In the genomic region with DNA sequence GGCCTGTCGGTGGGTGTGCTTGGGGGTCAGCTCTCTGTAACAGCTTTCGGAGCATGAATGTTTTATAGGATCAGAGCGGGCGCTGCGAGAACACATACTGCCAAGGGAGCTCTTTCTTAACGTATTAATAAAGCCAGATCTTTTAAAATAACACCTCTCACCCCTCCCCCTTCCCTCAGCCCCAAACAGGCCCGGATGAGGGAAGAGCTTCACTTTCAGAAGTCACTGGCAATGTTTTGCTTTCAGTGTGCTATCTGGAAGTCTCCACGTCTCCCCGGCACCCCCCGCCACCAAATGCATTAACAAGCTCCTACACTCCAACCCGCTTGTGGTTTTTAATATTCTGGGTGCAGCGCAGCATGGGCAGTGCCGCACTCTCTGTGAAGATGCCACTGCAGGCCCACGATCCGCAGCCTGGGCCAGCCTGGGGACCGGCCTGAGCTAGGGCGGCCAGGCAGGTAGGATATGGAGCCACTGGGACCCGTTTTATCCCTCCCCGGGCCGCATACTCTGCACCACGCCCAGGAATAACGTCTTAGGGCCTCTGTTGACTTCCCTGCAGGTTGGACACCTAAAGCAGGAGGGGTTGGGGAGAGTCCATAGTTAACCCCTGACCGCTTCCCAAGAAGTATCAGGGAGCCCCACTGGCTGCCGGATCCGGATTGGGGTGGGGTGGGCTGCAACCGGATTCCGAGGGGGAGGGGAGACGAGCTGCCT, we compare ENCODE assay signal across 20 cellular contexts. TPM values are rescaled to one million over a fixed set of nuclear protein-coding genes. Genes with fewer than 3 reads are reported as not detected.
DNase-seq lines count a peak whose midpoint lies in the region; ATAC-seq, FAIRE-seq and TF ChIP-seq lines count a peak whose summit lies in the region.
"Had no signal": no experiment of that assay in that cellular context is flagged by ENCODE, and none has a peak within 500 bp of the region (broad histone marks: within the 10 kb centered on the region; RNA-seq: fewer than 3 reads in every experiment).

No MANE protein-coding gene starts in this region.

- TF ChIP-seq POLR2A in GM12892 (IDR thresholded peaks at IDR 0.05; ENCODE audit: low read depth, low read length): no peak

- H3K4me3 Mint-ChIP-seq in GM23338 (peak overlapping the region; percentile 65), nephron (peak overlapping the region; percentile 60 to 75 (median 67))

- 0 out of 2 replicates have a peak overlapping the region, but pooled peaks have one; percentile 43 for H2AFZ ChIP-seq in GM23338
- H2AFZ ChIP-seq: hepatocyte had no signal

- H3K27me3 Mint-ChIP-seq in GM23338 (ENCODE audit: insufficient read depth, low read depth, poor library complexity) (peaks cover 15% of the 10 kb centered on the region), nephron (ENCODE audit: low read depth) (peaks cover 55% of the 10 kb centered on the region)

- peaks cover 64% of the 10 kb centered on the region for H3K4me1 ChIP-seq in GM23338 (ENCODE audit: insufficient read depth)
- H3K4me1 ChIP-seq: BLaER1 had no signal

- peaks cover 54% of the 10 kb centered on the region for H4K20me1 ChIP-seq in GM23338 (replicated peaks; ENCODE audit: insufficient read depth)

- H3F3A ChIP-seq in GM23338 (replicated peaks; ENCODE audit: low read depth): peaks cover 41% of the 10 kb centered on the region

- TF ChIP-seq CTCF in GM23338 (conservative IDR thresholded peaks at IDR 0.05; ENCODE audit: low read depth in 2 of 2): no peak
- TF ChIP-seq CTCF in nephron (IDR thresholded peaks at IDR 0.05; ENCODE audit: unreplicated experiment in 3 of 3): no peak

- H3K27ac Mint-ChIP-seq in GM23338 (no peak overlapping the region), nephron (peak overlapping the region; percentile 79 to 96 (median 90))

- peaks cover 100% of the 10 kb centered on the region for H3K27me3 ChIP-seq in GM23338 (ENCODE audit: insufficient read depth)
- H3K27me3 ChIP-seq: uterus had no signal

- H3K4me1 Mint-ChIP-seq in GM23338 (peaks cover 29% of the 10 kb centered on the region), nephron (peaks cover 50% of the 10 kb centered on the region)

- no peaks in the 10 kb centered on the region; the same call in 1 of the 2 replicates for H3K36me3 ChIP-seq in GM23338 (ENCODE audit: insufficient read depth)
- H3K36me3 ChIP-seq: BLaER1, uterus had no signal

- peak overlapping the region; percentile 81 for H3K4me2 ChIP-seq in GM23338
- H3K4me2 ChIP-seq: BLaER1, hepatocyte, KMS-11 had no signal

- H3K9me2 ChIP-seq in GM23338 (ENCODE audit: insufficient read depth): no peaks in the 10 kb centered on the region

- H3K27ac ChIP-seq in GM23338 (ENCODE audit: low read depth) (no peak overlapping the region), cingulate gyrus (ENCODE audit: low read depth, low read length) (peak overlapping the region; percentile 14)
- H3K27ac ChIP-seq: BLaER1, hepatocyte, KMS-11, RWPE1, uterus had no signal

- DNase-seq in AG08396 (ENCODE audit: low spot score) (peak; percentile 7), GM23338 (ENCODE audit: low spot score) (peak; percentile 43), NCI-H2227 treated with DMSO at 0.1 percent for 48 hours (lab: John Stamatoyannopoulos, UW) (no peak), NCI-H187 (lab: John Stamatoyannopoulos, UW) (no peak), GM12892 (ENCODE audit: insufficient read length) (no peak)
- DNase-seq: activated CD4-positive, alpha-beta T cell treated with anti-CD3 and anti-CD28 coated beads for 48 hours; activated gamma-delta T cell treated with Interleukin-2 at 50 U/mL for 16 hours; central memory CD4-positive, alpha-beta T cell; mammary epithelial cell; NCI-H774; uterus had no signal

- no peaks in the 10 kb centered on the region for H3K79me2 ChIP-seq in GM23338 (replicated peaks; ENCODE audit: insufficient read depth)
- H3K79me2 ChIP-seq: hepatocyte had no signal

- no peaks in the 10 kb centered on the region; the same call in 2 of the 3 replicates for H3K9me3 Mint-ChIP-seq in GM23338
- no peaks in the 10 kb centered on the region for H3K9me3 Mint-ChIP-seq in nephron

- H3K4me3 ChIP-seq in GM23338: peak overlapping the region; percentile 48
- H3K4me3 ChIP-seq: BLaER1, hepatocyte, uterus had no signal

- peak; percentile 8 for ATAC-seq in GM23338
- ATAC-seq in GM19467 (IDR thresholded peaks at IDR 0.05; ENCODE audit: unreplicated experiment): no peak

- no peak for FAIRE-seq in GM12892 (lab: Jason Lieb, UNC)
- FAIRE-seq: GM19239 had no signal

- H3K36me3 Mint-ChIP-seq in GM23338 (ENCODE audit: low read depth) (no peaks in the 10 kb centered on the region), nephron (ENCODE audit: low read depth) (peaks cover 58% of the 10 kb centered on the region)

TF ChIP-seq in GM23338, 12 proteins besides CTCF, POLR2A, EP300 and RAD21:
- TF ChIP-seq EZH2 (IDR thresholded peaks at IDR 0.05; ENCODE audit: low read depth, unreplicated experiment): peak; percentile 55
- TF ChIP-seq EZH2phosphoT487 (IDR thresholded peaks at IDR 0.05; ENCODE audit: unreplicated experiment): peak; percentile 31
- TF ChIP-seq, protein P1, sequence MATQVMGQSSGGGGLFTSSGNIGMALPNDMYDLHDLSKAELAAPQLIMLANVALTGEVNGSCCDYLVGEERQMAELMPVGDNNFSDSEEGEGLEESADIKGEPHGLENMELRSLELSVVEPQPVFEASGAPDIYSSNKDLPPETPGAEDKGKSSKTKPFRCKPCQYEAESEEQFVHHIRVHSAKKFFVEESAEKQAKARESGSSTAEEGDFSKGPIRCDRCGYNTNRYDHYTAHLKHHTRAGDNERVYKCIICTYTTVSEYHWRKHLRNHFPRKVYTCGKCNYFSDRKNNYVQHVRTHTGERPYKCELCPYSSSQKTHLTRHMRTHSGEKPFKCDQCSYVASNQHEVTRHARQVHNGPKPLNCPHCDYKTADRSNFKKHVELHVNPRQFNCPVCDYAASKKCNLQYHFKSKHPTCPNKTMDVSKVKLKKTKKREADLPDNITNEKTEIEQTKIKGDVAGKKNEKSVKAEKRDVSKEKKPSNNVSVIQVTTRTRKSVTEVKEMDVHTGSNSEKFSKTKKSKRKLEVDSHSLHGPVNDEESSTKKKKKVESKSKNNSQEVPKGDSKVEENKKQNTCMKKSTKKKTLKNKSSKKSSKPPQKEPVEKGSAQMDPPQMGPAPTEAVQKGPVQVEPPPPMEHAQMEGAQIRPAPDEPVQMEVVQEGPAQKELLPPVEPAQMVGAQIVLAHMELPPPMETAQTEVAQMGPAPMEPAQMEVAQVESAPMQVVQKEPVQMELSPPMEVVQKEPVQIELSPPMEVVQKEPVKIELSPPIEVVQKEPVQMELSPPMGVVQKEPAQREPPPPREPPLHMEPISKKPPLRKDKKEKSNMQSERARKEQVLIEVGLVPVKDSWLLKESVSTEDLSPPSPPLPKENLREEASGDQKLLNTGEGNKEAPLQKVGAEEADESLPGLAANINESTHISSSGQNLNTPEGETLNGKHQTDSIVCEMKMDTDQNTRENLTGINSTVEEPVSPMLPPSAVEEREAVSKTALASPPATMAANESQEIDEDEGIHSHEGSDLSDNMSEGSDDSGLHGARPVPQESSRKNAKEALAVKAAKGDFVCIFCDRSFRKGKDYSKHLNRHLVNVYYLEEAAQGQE (IDR thresholded peaks at IDR 0.05; ENCODE audit: unreplicated experiment): no peak
TF ChIP-seq in GM23338: peak in this region for 2.

RNA-seq across cellular contexts. Expression of a gene that starts 12.6 kb away (rescaled TPM):
- total RNA-seq in GM23338 (2014; rRNA removed; shearing (Covaris generic)): not detected in 2 replicates
- polyA plus RNA-seq in GM23338 (2016; fragmentation: Nextera tagmentation; extraction: Ambion mirVana): not detected in 2 replicates
- polyA plus RNA-seq in GM12892 (2012; ENCODE audit: missing spikeins): not detected
- total RNA-seq: T-helper 1 cell treated with Interleukin-12 subunit alpha and Interleukin-12 subunit beta and Interleukin-4 antibody, amounts not matched to agents 30 ng/mL and 1 ng/mL, for 36 hours had no signal

RNA-seq across cellular contexts. Expression of a gene that starts 14.6 kb away (rescaled TPM):
- total RNA-seq in GM23338 (2014; rRNA removed; shearing (Covaris generic)): 0.59 and 3.0 TPM in 2 replicates
- polyA plus RNA-seq in GM23338 (2016; fragmentation: Nextera tagmentation; extraction: Ambion mirVana): 4.5 and 9.2 TPM in 2 replicates
- 1.2 TPM for polyA plus RNA-seq in GM12892 (2012; ENCODE audit: missing spikeins)
- total RNA-seq: T-helper 1 cell treated with Interleukin-12 subunit alpha and Interleukin-12 subunit beta and Interleukin-4 antibody, amounts not matched to agents 30 ng/mL and 1 ng/mL, for 36 hours had no signal

Comparison
In these comparisons a context has a peak if more than half of its experiments do, and no peak if none do; other contexts are left out.
1. DNase-seq: peak in AG08396 (single experiment) and GM23338 (single experiment); none in NCI-H2227 treated with DMSO at 0.1 percent for 48 hours (single experiment), NCI-H187 (0 of 2) and GM12892 (single experiment).